Comparison of ENCODE assay signal across 1 cellular context in the genomic region with DNA sequence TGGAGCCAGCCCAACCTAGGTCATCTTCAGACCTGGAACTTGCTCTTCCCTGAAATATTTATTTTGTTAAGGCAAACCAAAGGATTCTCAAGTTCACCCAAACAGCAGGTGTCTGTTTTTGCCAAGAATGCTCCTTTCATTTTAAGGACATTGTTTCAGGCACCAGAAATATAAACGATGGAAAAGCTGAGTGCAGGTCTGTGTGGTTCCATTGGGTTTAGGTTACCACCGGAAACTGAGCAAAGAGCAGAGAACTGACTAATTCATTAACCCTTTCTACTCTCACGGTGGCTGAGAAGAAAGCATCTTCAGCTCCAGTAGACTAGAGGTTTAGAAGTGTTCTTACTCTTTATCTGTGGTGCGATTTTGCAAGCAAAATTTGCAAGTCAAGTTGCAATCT.
TF ChIP-seq lines count a peak whose summit lies in the region.

No MANE protein-coding gene starts in this region.

TF ChIP-seq in GM23338, 12 proteins besides CTCF, POLR2A, EP300 and RAD21 (continued from another document):
- TF ChIP-seq, protein P1, sequence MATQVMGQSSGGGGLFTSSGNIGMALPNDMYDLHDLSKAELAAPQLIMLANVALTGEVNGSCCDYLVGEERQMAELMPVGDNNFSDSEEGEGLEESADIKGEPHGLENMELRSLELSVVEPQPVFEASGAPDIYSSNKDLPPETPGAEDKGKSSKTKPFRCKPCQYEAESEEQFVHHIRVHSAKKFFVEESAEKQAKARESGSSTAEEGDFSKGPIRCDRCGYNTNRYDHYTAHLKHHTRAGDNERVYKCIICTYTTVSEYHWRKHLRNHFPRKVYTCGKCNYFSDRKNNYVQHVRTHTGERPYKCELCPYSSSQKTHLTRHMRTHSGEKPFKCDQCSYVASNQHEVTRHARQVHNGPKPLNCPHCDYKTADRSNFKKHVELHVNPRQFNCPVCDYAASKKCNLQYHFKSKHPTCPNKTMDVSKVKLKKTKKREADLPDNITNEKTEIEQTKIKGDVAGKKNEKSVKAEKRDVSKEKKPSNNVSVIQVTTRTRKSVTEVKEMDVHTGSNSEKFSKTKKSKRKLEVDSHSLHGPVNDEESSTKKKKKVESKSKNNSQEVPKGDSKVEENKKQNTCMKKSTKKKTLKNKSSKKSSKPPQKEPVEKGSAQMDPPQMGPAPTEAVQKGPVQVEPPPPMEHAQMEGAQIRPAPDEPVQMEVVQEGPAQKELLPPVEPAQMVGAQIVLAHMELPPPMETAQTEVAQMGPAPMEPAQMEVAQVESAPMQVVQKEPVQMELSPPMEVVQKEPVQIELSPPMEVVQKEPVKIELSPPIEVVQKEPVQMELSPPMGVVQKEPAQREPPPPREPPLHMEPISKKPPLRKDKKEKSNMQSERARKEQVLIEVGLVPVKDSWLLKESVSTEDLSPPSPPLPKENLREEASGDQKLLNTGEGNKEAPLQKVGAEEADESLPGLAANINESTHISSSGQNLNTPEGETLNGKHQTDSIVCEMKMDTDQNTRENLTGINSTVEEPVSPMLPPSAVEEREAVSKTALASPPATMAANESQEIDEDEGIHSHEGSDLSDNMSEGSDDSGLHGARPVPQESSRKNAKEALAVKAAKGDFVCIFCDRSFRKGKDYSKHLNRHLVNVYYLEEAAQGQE (IDR thresholded peaks at IDR 0.05; ENCODE audit: unreplicated experiment), result no peak
- TF ChIP-seq ZNF331 (CRISPR knock-in tag; IDR thresholded peaks at IDR 0.05; ENCODE audit: low read depth), result no peak
- TF ChIP-seq NANOG (IDR thresholded peaks at IDR 0.05; ENCODE audit: borderline replicate concordance), result no peak
- no peak for TF ChIP-seq POLR2AphosphoS5 (IDR thresholded peaks at IDR 0.05; ENCODE audit: low read depth)
- no peak for TF ChIP-seq JUNB (IDR thresholded peaks at IDR 0.05; ENCODE audit: unreplicated experiment)
- TF ChIP-seq, protein P2, sequence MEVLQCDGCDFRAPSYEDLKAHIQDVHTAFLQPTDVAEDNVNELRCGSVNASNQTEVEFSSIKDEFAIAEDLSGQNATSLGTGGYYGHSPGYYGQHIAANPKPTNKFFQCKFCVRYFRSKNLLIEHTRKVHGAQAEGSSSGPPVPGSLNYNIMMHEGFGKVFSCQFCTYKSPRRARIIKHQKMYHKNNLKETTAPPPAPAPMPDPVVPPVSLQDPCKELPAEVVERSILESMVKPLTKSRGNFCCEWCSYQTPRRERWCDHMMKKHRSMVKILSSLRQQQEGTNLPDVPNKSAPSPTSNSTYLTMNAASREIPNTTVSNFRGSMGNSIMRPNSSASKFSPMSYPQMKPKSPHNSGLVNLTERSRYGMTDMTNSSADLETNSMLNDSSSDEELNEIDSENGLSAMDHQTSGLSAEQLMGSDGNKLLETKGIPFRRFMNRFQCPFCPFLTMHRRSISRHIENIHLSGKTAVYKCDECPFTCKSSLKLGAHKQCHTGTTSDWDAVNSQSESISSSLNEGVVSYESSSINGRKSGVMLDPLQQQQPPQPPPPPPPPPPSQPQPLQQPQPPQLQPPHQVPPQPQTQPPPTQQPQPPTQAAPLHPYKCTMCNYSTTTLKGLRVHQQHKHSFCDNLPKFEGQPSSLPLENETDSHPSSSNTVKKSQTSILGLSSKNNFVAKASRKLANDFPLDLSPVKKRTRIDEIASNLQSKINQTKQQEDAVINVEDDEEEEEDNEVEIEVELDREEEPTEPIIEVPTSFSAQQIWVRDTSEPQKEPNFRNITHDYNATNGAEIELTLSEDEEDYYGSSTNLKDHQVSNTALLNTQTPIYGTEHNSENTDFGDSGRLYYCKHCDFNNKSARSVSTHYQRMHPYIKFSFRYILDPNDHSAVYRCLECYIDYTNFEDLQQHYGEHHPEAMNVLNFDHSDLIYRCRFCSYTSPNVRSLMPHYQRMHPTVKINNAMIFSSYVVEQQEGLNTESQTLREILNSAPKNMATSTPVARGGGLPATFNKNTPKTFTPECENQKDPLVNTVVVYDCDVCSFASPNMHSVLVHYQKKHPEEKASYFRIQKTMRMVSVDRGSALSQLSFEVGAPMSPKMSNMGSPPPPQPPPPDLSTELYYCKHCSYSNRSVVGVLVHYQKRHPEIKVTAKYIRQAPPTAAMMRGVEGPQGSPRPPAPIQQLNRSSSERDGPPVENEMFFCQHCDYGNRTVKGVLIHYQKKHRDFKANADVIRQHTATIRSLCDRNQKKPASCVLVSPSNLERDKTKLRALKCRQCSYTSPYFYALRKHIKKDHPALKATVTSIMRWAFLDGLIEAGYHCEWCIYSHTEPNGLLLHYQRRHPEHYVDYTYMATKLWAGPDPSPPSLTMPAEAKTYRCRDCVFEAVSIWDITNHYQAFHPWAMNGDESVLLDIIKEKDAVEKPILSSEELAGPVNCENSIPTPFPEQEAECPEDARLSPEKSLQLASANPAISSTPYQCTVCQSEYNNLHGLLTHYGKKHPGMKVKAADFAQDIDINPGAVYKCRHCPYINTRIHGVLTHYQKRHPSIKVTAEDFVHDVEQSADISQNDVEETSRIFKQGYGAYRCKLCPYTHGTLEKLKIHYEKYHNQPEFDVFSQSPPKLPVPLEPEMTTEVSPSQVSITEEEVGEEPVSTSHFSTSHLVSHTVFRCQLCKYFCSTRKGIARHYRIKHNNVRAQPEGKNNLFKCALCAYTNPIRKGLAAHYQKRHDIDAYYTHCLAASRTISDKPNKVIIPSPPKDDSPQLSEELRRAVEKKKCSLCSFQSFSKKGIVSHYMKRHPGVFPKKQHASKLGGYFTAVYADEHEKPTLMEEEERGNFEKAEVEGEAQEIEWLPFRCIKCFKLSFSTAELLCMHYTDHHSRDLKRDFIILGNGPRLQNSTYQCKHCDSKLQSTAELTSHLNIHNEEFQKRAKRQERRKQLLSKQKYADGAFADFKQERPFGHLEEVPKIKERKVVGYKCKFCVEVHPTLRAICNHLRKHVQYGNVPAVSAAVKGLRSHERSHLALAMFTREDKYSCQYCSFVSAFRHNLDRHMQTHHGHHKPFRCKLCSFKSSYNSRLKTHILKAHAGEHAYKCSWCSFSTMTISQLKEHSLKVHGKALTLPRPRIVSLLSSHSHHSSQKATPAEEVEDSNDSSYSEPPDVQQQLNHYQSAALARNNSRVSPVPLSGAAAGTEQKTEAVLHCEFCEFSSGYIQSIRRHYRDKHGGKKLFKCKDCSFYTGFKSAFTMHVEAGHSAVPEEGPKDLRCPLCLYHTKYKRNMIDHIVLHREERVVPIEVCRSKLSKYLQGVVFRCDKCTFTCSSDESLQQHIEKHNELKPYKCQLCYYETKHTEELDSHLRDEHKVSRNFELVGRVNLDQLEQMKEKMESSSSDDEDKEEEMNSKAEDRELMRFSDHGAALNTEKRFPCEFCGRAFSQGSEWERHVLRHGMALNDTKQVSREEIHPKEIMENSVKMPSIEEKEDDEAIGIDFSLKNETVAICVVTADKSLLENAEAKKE (CRISPR knock-in tag; IDR thresholded peaks at IDR 0.05), result no peak
- TF ChIP-seq EZH2phosphoT487 (IDR thresholded peaks at IDR 0.05; ENCODE audit: unreplicated experiment), result no peak
- TF ChIP-seq, protein P3, sequence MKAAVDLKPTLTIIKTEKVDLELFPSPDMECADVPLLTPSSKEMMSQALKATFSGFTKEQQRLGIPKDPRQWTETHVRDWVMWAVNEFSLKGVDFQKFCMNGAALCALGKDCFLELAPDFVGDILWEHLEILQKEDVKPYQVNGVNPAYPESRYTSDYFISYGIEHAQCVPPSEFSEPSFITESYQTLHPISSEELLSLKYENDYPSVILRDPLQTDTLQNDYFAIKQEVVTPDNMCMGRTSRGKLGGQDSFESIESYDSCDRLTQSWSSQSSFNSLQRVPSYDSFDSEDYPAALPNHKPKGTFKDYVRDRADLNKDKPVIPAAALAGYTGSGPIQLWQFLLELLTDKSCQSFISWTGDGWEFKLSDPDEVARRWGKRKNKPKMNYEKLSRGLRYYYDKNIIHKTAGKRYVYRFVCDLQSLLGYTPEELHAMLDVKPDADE (IDR thresholded peaks at IDR 0.05), result no peak
